In genomic region chr1:23980725-23981063, GRCh38 we compare ENCODE assay signal across 1 cellular context.
TF ChIP-seq lines count a peak whose summit lies in the region.

No MANE protein-coding gene starts in this region.

TF ChIP-seq in neural cell, 6 proteins besides CTCF, POLR2A, EP300 and RAD21 (continued from another document):
- TF ChIP-seq, protein P1, sequence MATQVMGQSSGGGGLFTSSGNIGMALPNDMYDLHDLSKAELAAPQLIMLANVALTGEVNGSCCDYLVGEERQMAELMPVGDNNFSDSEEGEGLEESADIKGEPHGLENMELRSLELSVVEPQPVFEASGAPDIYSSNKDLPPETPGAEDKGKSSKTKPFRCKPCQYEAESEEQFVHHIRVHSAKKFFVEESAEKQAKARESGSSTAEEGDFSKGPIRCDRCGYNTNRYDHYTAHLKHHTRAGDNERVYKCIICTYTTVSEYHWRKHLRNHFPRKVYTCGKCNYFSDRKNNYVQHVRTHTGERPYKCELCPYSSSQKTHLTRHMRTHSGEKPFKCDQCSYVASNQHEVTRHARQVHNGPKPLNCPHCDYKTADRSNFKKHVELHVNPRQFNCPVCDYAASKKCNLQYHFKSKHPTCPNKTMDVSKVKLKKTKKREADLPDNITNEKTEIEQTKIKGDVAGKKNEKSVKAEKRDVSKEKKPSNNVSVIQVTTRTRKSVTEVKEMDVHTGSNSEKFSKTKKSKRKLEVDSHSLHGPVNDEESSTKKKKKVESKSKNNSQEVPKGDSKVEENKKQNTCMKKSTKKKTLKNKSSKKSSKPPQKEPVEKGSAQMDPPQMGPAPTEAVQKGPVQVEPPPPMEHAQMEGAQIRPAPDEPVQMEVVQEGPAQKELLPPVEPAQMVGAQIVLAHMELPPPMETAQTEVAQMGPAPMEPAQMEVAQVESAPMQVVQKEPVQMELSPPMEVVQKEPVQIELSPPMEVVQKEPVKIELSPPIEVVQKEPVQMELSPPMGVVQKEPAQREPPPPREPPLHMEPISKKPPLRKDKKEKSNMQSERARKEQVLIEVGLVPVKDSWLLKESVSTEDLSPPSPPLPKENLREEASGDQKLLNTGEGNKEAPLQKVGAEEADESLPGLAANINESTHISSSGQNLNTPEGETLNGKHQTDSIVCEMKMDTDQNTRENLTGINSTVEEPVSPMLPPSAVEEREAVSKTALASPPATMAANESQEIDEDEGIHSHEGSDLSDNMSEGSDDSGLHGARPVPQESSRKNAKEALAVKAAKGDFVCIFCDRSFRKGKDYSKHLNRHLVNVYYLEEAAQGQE (IDR thresholded peaks at IDR 0.05; ENCODE audit: borderline replicate concordance): no peak
- no peak for TF ChIP-seq TAF1 (IDR thresholded peaks at IDR 0.05; ENCODE audit: low read depth)
- TF ChIP-seq SMC3 (conservative IDR thresholded peaks at IDR 0.05; ENCODE audit: poor library complexity): no peak
TF ChIP-seq in neural cell: peak in this region for 0.
